In the genomic region with DNA sequence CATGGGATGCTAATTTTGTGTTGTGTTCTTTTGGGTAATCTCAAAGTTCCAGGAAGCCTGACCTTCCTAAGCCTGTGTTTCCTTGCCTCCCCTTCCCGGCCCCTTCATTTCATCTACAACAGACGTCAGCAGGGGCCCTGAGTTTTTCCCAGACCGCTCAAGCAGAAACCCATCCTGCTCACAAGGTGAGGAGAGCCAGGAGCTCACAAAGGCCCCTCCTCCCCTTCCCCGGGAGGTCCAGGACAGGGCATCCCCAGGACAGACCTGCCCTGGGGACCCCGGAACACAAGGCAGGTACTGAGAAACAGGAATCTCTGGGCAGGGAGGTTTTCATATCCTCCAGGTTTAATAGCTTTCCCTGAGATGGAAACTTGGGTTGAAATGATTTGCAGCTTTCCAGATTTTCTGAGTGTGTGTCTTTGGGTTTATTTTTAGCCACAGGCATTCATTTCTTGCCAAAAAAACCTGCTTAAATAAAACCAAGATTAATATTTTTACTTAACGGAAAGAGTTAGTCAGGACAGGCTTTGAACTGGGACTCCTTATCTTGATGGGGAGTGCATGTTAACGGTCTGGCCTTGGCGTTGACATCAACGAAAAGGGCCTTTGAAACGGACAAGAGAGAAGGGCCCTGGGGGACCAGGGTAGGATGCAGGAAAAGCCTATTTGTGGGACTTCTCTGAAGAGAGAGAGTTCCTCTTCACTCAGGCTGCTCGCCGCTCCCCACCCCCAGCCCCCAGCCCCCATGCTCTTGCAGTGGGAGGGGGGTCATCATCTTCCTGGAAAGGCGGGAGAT, we compare ENCODE assay signal across 13 cellular contexts. TPM values are rescaled to one million over a fixed set of nuclear protein-coding genes. Genes with fewer than 3 reads are reported as not detected.
A peak's percentile ranks its signal among the peaks of the same experiment; 100 is the strongest.
DNase-seq lines count a peak whose midpoint lies in the region; ATAC-seq and TF ChIP-seq lines count a peak whose summit lies in the region.
"Had no signal": no experiment of that assay in that cellular context is flagged by ENCODE, and none has a peak within 500 bp of the region (broad histone marks: within the 10 kb centered on the region; RNA-seq: fewer than 3 reads in every experiment).

No MANE protein-coding gene starts in this region.

- H3K36me3 ChIP-seq in mesenchymal stem cell (ENCODE audit: control insufficient read depth in 1 of 2, insufficient read depth in 2 of 2, low read depth in 1 of 2, low read length in 2 of 2) (peaks cover 0 to 81% of the 10 kb centered on the region in 2 experiments), subcutaneous abdominal adipose tissue (ENCODE audit: control insufficient read depth in 5 of 5, insufficient read depth in 5 of 5, low read length in 5 of 5) (peaks cover 4 to 81% (median 50%) of the 10 kb centered on the region in 5 donors)

- no peak overlapping the region for H2BK120ac ChIP-seq in mesenchymal stem cell (ENCODE audit: low read depth, low read length)

- peaks cover 42% of the 10 kb centered on the region for H3K4me1 Mint-ChIP-seq in endothelial cell (ENCODE audit: unreplicated experiment)

- no peak overlapping the region for H3K4me3 Mint-ChIP-seq in endothelial cell (ENCODE audit: unreplicated experiment)

- peak overlapping the region in 1 of 2 experiments; percentile 46 for H3K18ac ChIP-seq in mesenchymal stem cell (ENCODE audit: low read depth in 1 of 2, low read length in 2 of 2)

- H3K9me3 ChIP-seq in mesenchymal stem cell (ENCODE audit: control insufficient read depth, low read length) (no peaks in the 10 kb centered on the region), subcutaneous abdominal adipose tissue (ENCODE audit: control insufficient read depth in 5 of 5, low read length in 5 of 5) (no peaks in the 10 kb centered on the region)

- no peaks in the 10 kb centered on the region for H3K79me1 ChIP-seq in mesenchymal stem cell (replicated peaks; ENCODE audit: low read length, poor library complexity, severe bottlenecking)

- H3K9me3 Mint-ChIP-seq in endothelial cell (ENCODE audit: unreplicated experiment), result no peaks in the 10 kb centered on the region

- H3K23ac ChIP-seq in mesenchymal stem cell (ENCODE audit: low read length in 2 of 2), result no peak overlapping the region

- 55% methylated on average over 10 of the region's 13 CpGs for WGBS in mesenchymal stem cell

- no peak overlapping the region for H3K27ac ChIP-seq in mesenchymal stem cell (ENCODE audit: low read length, poor library complexity, severe bottlenecking)
- peak overlapping the region; percentile 66 for H3K27ac ChIP-seq in subcutaneous abdominal adipose tissue (ENCODE audit: low read depth, low read length)

- H3K14ac ChIP-seq in mesenchymal stem cell (ENCODE audit: low read length in 2 of 2), result no peak overlapping the region

- H3K27me3 ChIP-seq in mesenchymal stem cell (ENCODE audit: control insufficient read depth in 1 of 2, insufficient read depth in 1 of 2, low read length in 2 of 2) (no peaks in the 10 kb centered on the region), subcutaneous abdominal adipose tissue (ENCODE audit: control insufficient read depth in 5 of 5, insufficient read depth in 4 of 5, low read length in 5 of 5) (no peaks in the 10 kb centered on the region)

- ATAC-seq in HG03354 (IDR thresholded peaks at IDR 0.05; ENCODE audit: poor library complexity, severe bottlenecking, unreplicated experiment), result no peak

- no peak overlapping the region for H2BK5ac ChIP-seq in mesenchymal stem cell (ENCODE audit: low read depth, low read length, poor library complexity, severe bottlenecking)

- peak overlapping the region; percentile 16 for H2BK15ac ChIP-seq in mesenchymal stem cell (ENCODE audit: low read depth, poor library complexity, severe bottlenecking)

- no peak overlapping the region for H2AK5ac ChIP-seq in mesenchymal stem cell (ENCODE audit: low read length, severe bottlenecking)

- intact Hi-C loops in head of caudate nucleus (cut with DNase I), result no loop called here

- DNase-seq in M059J (ENCODE audit: low read depth) (peak; percentile 51), endothelial cell (ENCODE audit: low spot score) (peak; percentile 22), mesenchymal stem cell (peak; percentile 69), head of caudate nucleus (no peak), NCI-H146 (lab: John Stamatoyannopoulos, UW) (no peak), NCI-H1694 (lab: John Stamatoyannopoulos, UW) (no peak)
- DNase-seq: activated CD4-positive, alpha-beta T cell treated with anti-CD3 and anti-CD28 coated beads, Interleukin-2, amount 50 U/mL, for 4 hours; activated naive CD4-positive, alpha-beta T cell; C1 segment of cervical spinal cord; hippocampal formation; stimulated activated CD4-positive, alpha-beta T cell treated with anti-CD3 and anti-CD28 coated beads, Interleukin-12 subunit alpha, Interleukin-12 subunit beta, amount 100 ng/mL, for 4 hours had no signal

- peaks cover 17% of the 10 kb centered on the region for H3K36me3 Mint-ChIP-seq in endothelial cell (ENCODE audit: low read depth, unreplicated experiment)

- H3K4me3 ChIP-seq in mesenchymal stem cell (ENCODE audit: insufficient read depth in 1 of 2, low read depth in 1 of 2, low read length in 2 of 2), result no peak overlapping the region
- H3K4me3 ChIP-seq in subcutaneous abdominal adipose tissue (ENCODE audit: low read depth in 1 of 5, low read length in 5 of 5), result no peak overlapping the region

- peak overlapping the region in 1 of 2 experiments; percentile 30 for H3K4ac ChIP-seq in mesenchymal stem cell (ENCODE audit: low read depth in 1 of 2, low read length in 2 of 2)

- no peak overlapping the region for H3K27ac Mint-ChIP-seq in endothelial cell (ENCODE audit: unreplicated experiment)

- H2AFZ ChIP-seq in mesenchymal stem cell (ENCODE audit: low read depth, low read length), result no peak overlapping the region

- peak overlapping the region; percentile 44 for H3K9ac ChIP-seq in mesenchymal stem cell (ENCODE audit: low read length)
- H3K9ac ChIP-seq in subcutaneous abdominal adipose tissue (ENCODE audit: low read length in 5 of 5), result peak overlapping the region in 1 of 5 donors; percentile 5

- H3K4me2 ChIP-seq in mesenchymal stem cell (ENCODE audit: low read length, poor library complexity, severe bottlenecking), result no peak overlapping the region

- H4K8ac ChIP-seq in mesenchymal stem cell (ENCODE audit: low read length), result no peak overlapping the region

- TF ChIP-seq CTCF in endothelial cell (IDR thresholded peaks at IDR 0.05; ENCODE audit: unreplicated experiment), result no peak

- H3K4me1 ChIP-seq in mesenchymal stem cell (ENCODE audit: control insufficient read depth, insufficient read depth, low read depth, low read length) (no peaks in the 10 kb centered on the region), subcutaneous abdominal adipose tissue (ENCODE audit: control insufficient read depth in 5 of 5, insufficient read depth in 5 of 5, low read length in 5 of 5) (peaks cover 15 to 89% (median 49%) of the 10 kb centered on the region in 5 donors)

- H3K27me3 Mint-ChIP-seq in endothelial cell (ENCODE audit: unreplicated experiment), result peaks cover 6% of the 10 kb centered on the region

- H4K91ac ChIP-seq in mesenchymal stem cell (ENCODE audit: low read length), result no peak overlapping the region

- no peak overlapping the region for H2BK12ac ChIP-seq in mesenchymal stem cell (ENCODE audit: low read length in 2 of 2)

RNA-seq across cellular contexts. Expression of a gene that starts 38.5 kb away (rescaled TPM):
- 45.9 and 62.1 TPM in 2 replicates for total RNA-seq in M059J (2014; rRNA removed; shearing (Covaris generic))
- total RNA-seq in endothelial cell (ENCODE audit: unreplicated experiment), result 73.5 TPM
- 319 TPM for polyA plus RNA-seq in mesenchymal stem cell (2013, experiment 1 of 2)
- 317 TPM for polyA plus RNA-seq in mesenchymal stem cell (2013, experiment 2 of 2)

Comparison
In these comparisons a context has a peak if more than half of its experiments do, and no peak if none do; other contexts are left out.
1. DNase-seq: peak in M059J (single experiment), endothelial cell (single experiment) and mesenchymal stem cell (single experiment); none in head of caudate nucleus (0 of 42), NCI-H146 (single experiment) and NCI-H1694 (single experiment).